11 cellular contexts compared by ENCODE assay signal in the genomic region with DNA sequence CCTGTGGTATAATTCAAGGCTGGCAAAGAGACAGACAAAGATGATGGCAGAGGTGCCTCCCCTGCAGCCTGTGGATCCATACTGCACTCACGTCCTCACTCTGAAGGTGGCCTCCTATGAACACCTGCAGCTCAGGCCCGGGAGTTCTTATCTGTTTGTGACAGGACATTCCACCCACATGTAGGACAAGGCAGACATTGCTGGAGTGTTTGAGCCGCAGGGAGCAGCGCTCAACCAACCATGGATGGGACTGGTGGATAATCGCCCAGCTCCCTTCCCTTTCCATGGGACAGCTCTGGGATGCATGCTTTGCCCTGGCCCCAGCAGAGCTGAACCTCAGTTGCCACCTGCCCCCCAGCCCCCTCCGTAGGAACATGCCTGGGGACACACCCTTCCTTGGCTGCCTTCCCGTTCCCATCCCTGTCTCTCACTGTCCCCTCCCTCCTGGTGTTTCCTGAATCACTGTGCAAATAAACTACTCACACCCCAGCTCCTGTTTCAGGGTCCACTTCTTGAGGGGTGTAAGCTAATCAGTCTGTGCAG. TPM values are rescaled to one million over a fixed set of nuclear protein-coding genes. Genes with fewer than 3 reads are reported as not detected.
DNase-seq lines count a peak whose midpoint lies in the region; ATAC-seq and TF ChIP-seq lines count a peak whose summit lies in the region.
"Had no signal": no experiment of that assay in that cellular context is flagged by ENCODE, and none has a peak within 500 bp of the region (broad histone marks: within the 10 kb centered on the region; RNA-seq: fewer than 3 reads in every experiment).

No MANE protein-coding gene starts in this region.

- POLR2A ChIA-PET in PC-9 (lab: Charles Lee; ENCODE audit: unreplicated experiment) = interaction anchor here (0.6 to 1.6 kb wide), 14 partner anchors 8 to 703 kb away, joined by 3 to 19 read pairs (median 5); partner anchors contain the start of genes COQ7, ITPRIPL2 and VPS35L

- no peaks in the 10 kb centered on the region for H3K27me3 ChIP-seq in PC-9 (ENCODE audit: insufficient read depth, low read depth)
- peaks cover 0 to 5% (median 0%) of the 10 kb centered on the region in 7 donors for H3K27me3 ChIP-seq in heart right ventricle
- H3K27me3 ChIP-seq in upper lobe of left lung = no peaks in the 10 kb centered on the region

- H3K9me2 ChIP-seq in PC-9 (ENCODE audit: insufficient read depth) = no peaks in the 10 kb centered on the region

- H3K4me1 ChIP-seq in PC-9 (replicated peaks; ENCODE audit: insufficient read depth) = peaks cover 78% of the 10 kb centered on the region
- peaks cover 3 to 77% (median 61%) of the 10 kb centered on the region in 9 donors for H3K4me1 ChIP-seq in heart right ventricle
- H3K4me1 ChIP-seq in upper lobe of left lung = peaks cover 64 to 73% (median 68%) of the 10 kb centered on the region in 4 donors

- H3K27ac ChIP-seq in PC-9 (peak overlapping the region; percentile 92), heart right ventricle (peak overlapping the region in 1 of 10 donors; percentile 43), upper lobe of left lung (peak overlapping the region; percentile 1 to 42 (median 22))
- H3K27ac ChIP-seq: KMS-11 had no signal

- peak in 1 of 4 donors; percentile 42 for TF ChIP-seq EP300 in upper lobe of left lung (IDR thresholded peaks at IDR 0.05)

- no peaks in the 10 kb centered on the region for H3K36me3 ChIP-seq in PC-9 (ENCODE audit: low read depth)
- no peaks in the 10 kb centered on the region for H3K36me3 ChIP-seq in heart right ventricle
- no peaks in the 10 kb centered on the region for H3K36me3 ChIP-seq in upper lobe of left lung

- TF ChIP-seq CTCF in PC-9 (conservative IDR thresholded peaks at IDR 0.05) = no peak
- no peak for TF ChIP-seq CTCF in heart right ventricle (IDR thresholded peaks at IDR 0.05)
- TF ChIP-seq CTCF in upper lobe of left lung (IDR thresholded peaks at IDR 0.05) = no peak

- ATAC-seq in heart right ventricle = peak in 2 of 8 donors; percentile 39 to 58
- ATAC-seq in upper lobe of left lung (ENCODE audit: low FRiP score in 2 of 2) = peak; percentile 18 to 20
- no peak for ATAC-seq in HG02870 (IDR thresholded peaks at IDR 0.05; ENCODE audit: unreplicated experiment)

- peaks cover 56% of the 10 kb centered on the region for H3F3A ChIP-seq in PC-9 (ENCODE audit: insufficient read depth, low read depth)

- no peaks in the 10 kb centered on the region for H4K20me1 ChIP-seq in PC-9 (ENCODE audit: insufficient read depth)

- intact Hi-C loops in PC-9 (cut with micrococcal nuclease; ENCODE audit: unreplicated experiment) (loop anchor here (1.0 kb wide), 5 partner anchors 17 to 50 kb away; partner anchors contain the start of gene ITPRIPL2), heart right ventricle (cut with DNase I) (no loop called here)

- peak; percentile 18 for DNase-seq in NCI-H2171 treated with DMSO at 0.1 percent for 48 hours (lab: John Stamatoyannopoulos, UW)
- DNase-seq in NCI-H2171 (lab: John Stamatoyannopoulos, UW) = no peak
- DNase-seq in PC-9 = peak; percentile 90 to 94
- DNase-seq in heart right ventricle = peak; percentile 42 to 45
- peak in 1 of 2 donors; percentile 37 for DNase-seq in upper lobe of left lung
- DNase-seq in activated CD8-positive, alpha-beta memory T cell treated with anti-CD3 and anti-CD28 coated beads for 24 hours = no peak
- no peak for DNase-seq in GM19238 (ENCODE audit: insufficient read length, low spot score)
- DNase-seq: central memory CD4-positive, alpha-beta T cell had no signal

- H3K4me3 ChIP-seq in PC-9 = peak overlapping the region; percentile 17; the same call in 1 of the 2 replicates
- H3K4me3 ChIP-seq in heart right ventricle = no peak overlapping the region
- H3K4me3 ChIP-seq in upper lobe of left lung = no peak overlapping the region
- H3K4me3 ChIP-seq: smooth muscle cell had no signal

- WGBS in heart right ventricle, 2 donors = 30% methylated on average over 6 to 7 of the region's 7 CpGs
- WGBS in upper lobe of left lung, 2 donors = 39 to 47% methylated on average over 4 to 6 of the region's 7 CpGs

- no peak for TF ChIP-seq POLR2A in upper lobe of left lung (IDR thresholded peaks at IDR 0.05)

- no peaks in the 10 kb centered on the region; the same call in 1 of the 2 replicates for H3K79me2 ChIP-seq in PC-9 (ENCODE audit: low read depth)

- BruUV-seq in PC-9 (replicated peaks; lab: Mats Ljungman, UMichigan) = no TSS peak

- CTCF ChIA-PET in PC-9 (lab: Charles Lee) = interaction anchor here (0.6 to 1.8 kb wide), 6 partner anchors 16 to 1716 kb away, joined by 3 to 7 read pairs (median 4); no protein-coding TSS in a partner anchor

- H3K9me3 ChIP-seq in PC-9 (ENCODE audit: insufficient read depth, low read depth) (no peaks in the 10 kb centered on the region), heart right ventricle (no peaks in the 10 kb centered on the region), upper lobe of left lung (no peaks in the 10 kb centered on the region)

- H2AFZ ChIP-seq in PC-9 = no peak overlapping the region

- H3K4me2 ChIP-seq in PC-9 = peak overlapping the region; percentile 83
- H3K4me2 ChIP-seq: KMS-11, smooth muscle cell had no signal

RNA-seq across cellular contexts. Expression of gene ITPRIPL2, which starts 22.2 kb away (rescaled TPM):
- 117 and 142 TPM in 2 replicates for total RNA-seq in PC-9 (2021)
- 10 to 100 TPM; 11.5 to 30.6 (median 13.8) TPM for total RNA-seq in heart right ventricle
- polyA plus RNA-seq in heart right ventricle = 1 to 10 TPM; 5.0 to 5.2 TPM
- total RNA-seq in upper lobe of left lung = 10 to 100 TPM; 39.9 to 90.6 (median 57.5) TPM

RNA-seq across cellular contexts. Expression of gene SYT17, which starts 32.1 kb away (rescaled TPM):
- total RNA-seq in PC-9 (2021) (36.6 and 45.2 TPM in 2 replicates), heart right ventricle (1 to 10 TPM in 3 of 10 donors, under 1 TPM in 7; 0.20 to 1.3 (median 0.69) TPM), upper lobe of left lung (10 to 100 TPM; 11.6 to 49.2 (median 14.8) TPM)
- polyA plus RNA-seq in heart right ventricle = under 1 TPM; 0.41 to 0.51 TPM

Comparison
In these comparisons a context has a peak if more than half of its experiments do, and no peak if none do; other contexts are left out.
1. DNase-seq: peak in NCI-H2171 treated with DMSO at 0.1 percent for 48 hours (single experiment), PC-9 (2 of 2) and heart right ventricle (2 of 2); none in NCI-H2171 (single experiment), activated CD8-positive, alpha-beta memory T cell treated with anti-CD3 and anti-CD28 coated beads for 24 hours (single experiment) and GM19238 (single experiment).
2. RNA of gene SYT17, which starts 32.1 kb away (total RNA-seq): 36.6 to 45.2 TPM in PC-9 and 11.6 to 49.2 TPM in upper lobe of left lung; 0.20 to 1.3 TPM in heart right ventricle; every median in the first group is over 4 times any median in the second.